Comparison of ENCODE assay signal across 8 cellular contexts in the genomic region with DNA sequence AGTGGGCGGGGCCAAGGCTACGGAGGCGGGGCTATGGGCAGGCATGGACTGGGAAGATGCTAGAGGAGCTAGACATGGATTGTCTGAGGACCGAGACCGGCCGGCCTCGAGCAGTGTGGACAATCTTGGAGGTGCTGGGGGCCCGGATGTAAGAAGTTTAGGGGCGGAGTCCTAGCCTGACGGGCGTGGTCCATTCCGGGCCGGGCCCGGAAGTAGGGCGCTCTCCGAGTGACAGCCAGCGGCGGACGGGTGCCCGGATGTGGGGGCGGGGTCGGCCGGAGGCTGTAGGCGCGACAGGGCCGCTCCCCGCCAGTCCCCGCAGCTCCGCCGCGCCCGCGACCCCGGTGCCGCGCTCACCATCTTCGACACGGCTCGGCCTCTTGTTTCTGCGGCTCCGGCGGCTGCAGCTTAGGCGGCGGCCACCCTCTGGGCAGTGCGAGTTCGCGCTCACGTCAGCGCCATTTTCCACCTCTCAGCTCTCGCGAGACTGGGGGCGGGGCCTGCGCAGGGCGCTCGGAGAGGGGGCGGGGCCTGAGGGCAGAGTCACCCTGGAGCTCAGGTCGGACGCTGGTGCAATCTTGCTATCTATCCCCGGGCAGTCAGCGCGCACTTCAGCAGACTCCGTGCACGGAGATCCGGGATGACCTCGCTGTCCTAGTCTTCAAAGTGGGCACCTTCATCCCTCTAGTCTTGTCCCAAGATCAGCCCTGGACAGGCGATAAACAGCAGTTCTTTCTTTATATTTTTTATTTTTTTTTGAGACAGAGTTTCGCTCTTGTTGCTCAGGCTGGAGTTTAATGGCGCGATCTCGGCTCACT. TPM values are rescaled to one million over a fixed set of nuclear protein-coding genes. Genes with fewer than 3 reads are reported as not detected.
DNase-seq lines count a peak whose midpoint lies in the region; ATAC-seq, FAIRE-seq and TF ChIP-seq lines count a peak whose summit lies in the region.

A gene with protein sequence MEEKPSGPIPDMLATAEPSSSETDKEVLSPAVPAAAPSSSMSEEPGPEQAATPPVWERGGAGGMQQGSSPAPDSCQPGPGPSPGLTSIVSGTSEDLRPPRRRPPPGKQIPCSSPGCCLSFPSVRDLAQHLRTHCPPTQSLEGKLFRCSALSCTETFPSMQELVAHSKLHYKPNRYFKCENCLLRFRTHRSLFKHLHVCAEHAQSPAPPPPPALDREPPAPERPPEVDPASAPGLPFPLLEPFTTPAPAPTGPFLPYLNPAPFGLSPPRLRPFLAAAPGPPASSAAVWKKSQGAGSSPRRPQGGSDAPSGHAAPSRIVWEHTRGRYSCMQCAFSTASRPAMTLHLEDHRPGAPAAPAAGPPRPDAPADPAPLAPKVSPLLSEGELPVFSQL (minus strand): TSS at position 481 of the 818 bp plus-strand sequence. CDS start 121 bp downstream, at position 360.

- DNase-seq in AML-193 (lab: John Stamatoyannopoulos, UW), result peak; percentile 86 to 96
- peak; percentile 93 for DNase-seq in NCI-H460 (ENCODE audit: extremely low read depth, low read depth)
- DNase-seq in central memory CD8-positive, alpha-beta T cell (ENCODE audit: low spot score in 2 of 2), result peak; percentile 95 to 98
- peak; percentile 93 to 97 for DNase-seq in stimulated activated CD4-positive, alpha-beta T cell treated with anti-CD3 and anti-CD28 coated beads, Interleukin-12 subunit alpha, Interleukin-12 subunit beta, amount 100 ng/mL, for 24 hours (ENCODE audit: low read depth in 2 of 2)

- H3K27me3 Mint-ChIP-seq in central memory CD8-positive, alpha-beta T cell, result no peaks in the 10 kb centered on the region

- FAIRE-seq in islet of Langerhans (lab: Jason Lieb, UNC), result peak; percentile 60

- H3K9me3 Mint-ChIP-seq in central memory CD8-positive, alpha-beta T cell, result no peaks in the 10 kb centered on the region

- H3K27ac Mint-ChIP-seq in central memory CD8-positive, alpha-beta T cell (ENCODE audit: low read depth), result peak within 1 kb of the TSS; percentile 99

- peaks cover 41% of the 10 kb centered on the region for H3K36me3 Mint-ChIP-seq in central memory CD8-positive, alpha-beta T cell (ENCODE audit: insufficient read depth)

- peak; percentile 92 for TF ChIP-seq POLR2A in GM19099 (IDR thresholded peaks at IDR 0.05; ENCODE audit: extremely low read depth, insufficient read length, low read depth)

- ATAC-seq in HG03378 (IDR thresholded peaks at IDR 0.05; ENCODE audit: unreplicated experiment), result peak; percentile 77
- peak; percentile 88 to 92 for ATAC-seq in activated CD4-positive, CD25-positive, alpha-beta regulatory T cell treated with anti-CD3 and anti-CD28 coated beads, Interleukin-2, amount 50 U/mL, for 24 hours
- peak; percentile 80 for ATAC-seq in central memory CD8-positive, alpha-beta T cell (replicated peaks; ENCODE audit: extremely low read depth, poor library complexity, severe bottlenecking)

- H3K4me1 Mint-ChIP-seq in central memory CD8-positive, alpha-beta T cell, result peaks cover 46% of the 10 kb centered on the region

- H3K4me3 Mint-ChIP-seq in central memory CD8-positive, alpha-beta T cell, result peak within 1 kb of the TSS; percentile 92

RNA-seq across cellular contexts. Expression of the gene that starts here (rescaled TPM):
- 1.1 and 3.8 TPM in 2 replicates for total RNA-seq in NCI-H460 (2014; rRNA removed; shearing (Covaris generic))
- 7.4 and 37.9 TPM in 2 replicates for polyA plus RNA-seq in NCI-H460 (2014; cell fraction: nucleus; rRNA removed)

Comparison
In these comparisons a context has a peak if more than half of its experiments do, and no peak if none do; other contexts are left out.
1. Peak in every context shown above with its lines: DNase-seq and ATAC-seq.